8 cellular contexts compared by ENCODE assay signal in the genomic region with DNA sequence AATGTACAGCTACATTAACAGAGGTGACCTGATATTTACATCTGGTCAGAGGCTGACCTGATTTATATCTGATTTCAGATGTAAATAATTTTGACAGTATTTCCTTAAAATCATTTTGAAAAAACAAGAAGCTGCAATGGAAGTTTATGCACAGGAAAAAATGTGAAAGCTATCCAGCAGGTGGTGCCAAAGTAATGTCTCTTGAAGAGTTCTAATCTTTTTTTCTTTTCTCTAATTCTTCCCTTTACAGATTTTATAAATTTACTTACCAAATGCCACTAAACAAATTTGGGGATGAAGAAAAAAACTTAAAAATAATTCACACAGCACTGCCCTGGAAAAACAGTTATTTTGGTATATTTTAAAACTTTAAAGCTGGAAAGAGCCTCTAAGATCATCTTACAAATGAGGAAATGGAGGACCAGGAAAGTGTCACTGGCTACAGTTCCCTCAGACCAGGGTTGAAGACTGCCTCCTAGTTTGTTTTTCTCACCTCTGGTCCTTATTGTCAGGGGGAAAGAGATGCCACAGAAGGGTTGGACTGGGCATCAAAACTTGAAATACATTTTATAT. TPM values are rescaled to one million over a fixed set of nuclear protein-coding genes. Genes with fewer than 3 reads are reported as not detected.
DNase-seq lines count a peak whose midpoint lies in the region; ATAC-seq and TF ChIP-seq lines count a peak whose summit lies in the region.

No MANE protein-coding gene starts in this region.

- peaks cover 0 to 38% (median 7%) of the 10 kb centered on the region in 9 donors for H3K36me3 ChIP-seq in heart right ventricle
- peaks cover 0 to 4% of the 10 kb centered on the region in 2 donors for H3K36me3 ChIP-seq in gastrocnemius medialis

- CTCF ChIA-PET in WTC11 (lab: Charles Lee): interaction anchor here (0.6 to 1.8 kb wide), 13 partner anchors 9 to 381 kb away, joined by 3 to 15 read pairs (median 3); a partner anchor contains a TSS

- peaks cover 4% of the 10 kb centered on the region for H3K36me3 Mint-ChIP-seq in WTC11

- H3K4me1 ChIP-seq in heart right ventricle: no peaks in the 10 kb centered on the region
- no peaks in the 10 kb centered on the region for H3K4me1 ChIP-seq in right cardiac atrium (ENCODE audit: control insufficient read depth, insufficient read depth, low read length)
- H3K4me1 ChIP-seq in gastrocnemius medialis: no peaks in the 10 kb centered on the region

- ATAC-seq in heart right ventricle (no peak), right cardiac atrium (no peak), WTC11 (no peak), gastrocnemius medialis (no peak), GM21381 (IDR thresholded peaks at IDR 0.05; ENCODE audit: unreplicated experiment) (no peak)

- H3K9me3 ChIP-seq in heart right ventricle (no peaks in the 10 kb centered on the region), right cardiac atrium (ENCODE audit: control insufficient read depth, low read length) (no peaks in the 10 kb centered on the region), gastrocnemius medialis (no peaks in the 10 kb centered on the region)

- in situ Hi-C loops in gastrocnemius medialis (cut with MboI; ENCODE audit: low sequenced_read_pairs in 4 of 4): no loop called here

- no peaks in the 10 kb centered on the region; the same call in 1 of the 2 replicates for H3K27me3 Mint-ChIP-seq in WTC11 (ENCODE audit: low read depth)

- peaks cover 27% of the 10 kb centered on the region for H3K9me3 Mint-ChIP-seq in WTC11

- no peak overlapping the region for H3K27ac Mint-ChIP-seq in WTC11

- no peak overlapping the region for H3K4me3 Mint-ChIP-seq in WTC11

- no peaks in the 10 kb centered on the region for H3K4me1 Mint-ChIP-seq in WTC11

- DNase-seq in heart right ventricle (no peak), right cardiac atrium (no peak), NCI-H1694 (lab: John Stamatoyannopoulos, UW) (peak; percentile 80), WTC11 (ENCODE audit: low spot score) (no peak), fibroblast of peridontal ligament (ENCODE audit: extremely low read depth) (peak; percentile 84), gastrocnemius medialis (no peak), NCI-H187 treated with DMSO at 0.1 percent for 48 hours (lab: John Stamatoyannopoulos, UW) (no peak)

- H3K27me3 ChIP-seq in heart right ventricle: no peaks in the 10 kb centered on the region
- no peaks in the 10 kb centered on the region for H3K27me3 ChIP-seq in right cardiac atrium (ENCODE audit: control insufficient read depth, insufficient read depth)
- no peaks in the 10 kb centered on the region for H3K27me3 ChIP-seq in gastrocnemius medialis

- no peak for TF ChIP-seq POLR2A in gastrocnemius medialis (IDR thresholded peaks at IDR 0.05)

- TF ChIP-seq CTCF in heart right ventricle (IDR thresholded peaks at IDR 0.05) (peak; percentile 38 to 74 (median 66)), WTC11 (IDR thresholded peaks at IDR 0.05) (0 out of 2 replicates have a peak, but pooled peaks have one; percentile 39), gastrocnemius medialis (IDR thresholded peaks at IDR 0.05 in 4 of 5, conservative IDR thresholded peaks at IDR 0.05 in 1 of 5) (peak in 4 of 5 experiments; percentile 39 to 57 (median 53))

- intact Hi-C loops in heart right ventricle (cut with DNase I): loop anchor here in 6 of 10 donors (5.0 to 10.0 kb wide), 6 partner anchors 123 to 461 kb away; a partner anchor contains a TSS
- intact Hi-C loops in right cardiac atrium (cut with DNase I): loop anchor here in 1 of 4 donors (10.0 kb wide), 1 partner anchor 133 kb away; a partner anchor contains a TSS
- intact Hi-C loops in gastrocnemius medialis (cut with DNase I; ENCODE audit: low total_unique reads): no loop called here

- H3K4me3 ChIP-seq in heart right ventricle (no peak overlapping the region), right cardiac atrium (ENCODE audit: low read length) (no peak overlapping the region), gastrocnemius medialis (no peak overlapping the region)

- POLR2A ChIA-PET in WTC11 (lab: Charles Lee): interaction anchor here (0.6 to 0.7 kb wide), 2 partner anchors 152 to 312 kb away, joined by 3 read pairs; a partner anchor contains a TSS

- H3K27ac ChIP-seq in heart right ventricle: no peak overlapping the region
- H3K27ac ChIP-seq in right cardiac atrium (ENCODE audit: low read length): no peak overlapping the region
- H3K27ac ChIP-seq in gastrocnemius medialis: no peak overlapping the region

TF ChIP-seq in WTC11, 78 proteins besides CTCF, POLR2A, EP300 and RAD21 (continues in another document):
- TF ChIP-seq OVOL2 (CRISPR knock-in tag; IDR thresholded peaks at IDR 0.05; ENCODE audit: borderline replicate concordance) (no peak), NFYB (CRISPR knock-in tag; conservative IDR thresholded peaks at IDR 0.05; ENCODE audit: low read depth) (no peak), EMX1 (CRISPR knock-in tag; IDR thresholded peaks at IDR 0.05) (no peak), ZBTB21 (CRISPR knock-in tag; IDR thresholded peaks at IDR 0.05; ENCODE audit: borderline replicate concordance) (no peak), TEAD4 (CRISPR knock-in tag; IDR thresholded peaks at IDR 0.05) (no peak), TCF7 (CRISPR knock-in tag; IDR thresholded peaks at IDR 0.05; ENCODE audit: low read depth) (no peak), ESRRA (CRISPR knock-in tag; IDR thresholded peaks at IDR 0.05; ENCODE audit: borderline replicate concordance) (no peak), SMAD4 (CRISPR knock-in tag; IDR thresholded peaks at IDR 0.05) (no peak), ZNF317 (CRISPR knock-in tag; IDR thresholded peaks at IDR 0.05; ENCODE audit: borderline replicate concordance, low read depth) (no peak), TEAD1 (CRISPR knock-in tag; IDR thresholded peaks at IDR 0.05) (no peak), PRRX2 (CRISPR knock-in tag; IDR thresholded peaks at IDR 0.05) (no peak), TP53 (CRISPR knock-in tag; IDR thresholded peaks at IDR 0.05) (no peak), CREB1 (CRISPR knock-in tag; IDR thresholded peaks at IDR 0.05) (no peak)
- TF ChIP-seq, protein P1, sequence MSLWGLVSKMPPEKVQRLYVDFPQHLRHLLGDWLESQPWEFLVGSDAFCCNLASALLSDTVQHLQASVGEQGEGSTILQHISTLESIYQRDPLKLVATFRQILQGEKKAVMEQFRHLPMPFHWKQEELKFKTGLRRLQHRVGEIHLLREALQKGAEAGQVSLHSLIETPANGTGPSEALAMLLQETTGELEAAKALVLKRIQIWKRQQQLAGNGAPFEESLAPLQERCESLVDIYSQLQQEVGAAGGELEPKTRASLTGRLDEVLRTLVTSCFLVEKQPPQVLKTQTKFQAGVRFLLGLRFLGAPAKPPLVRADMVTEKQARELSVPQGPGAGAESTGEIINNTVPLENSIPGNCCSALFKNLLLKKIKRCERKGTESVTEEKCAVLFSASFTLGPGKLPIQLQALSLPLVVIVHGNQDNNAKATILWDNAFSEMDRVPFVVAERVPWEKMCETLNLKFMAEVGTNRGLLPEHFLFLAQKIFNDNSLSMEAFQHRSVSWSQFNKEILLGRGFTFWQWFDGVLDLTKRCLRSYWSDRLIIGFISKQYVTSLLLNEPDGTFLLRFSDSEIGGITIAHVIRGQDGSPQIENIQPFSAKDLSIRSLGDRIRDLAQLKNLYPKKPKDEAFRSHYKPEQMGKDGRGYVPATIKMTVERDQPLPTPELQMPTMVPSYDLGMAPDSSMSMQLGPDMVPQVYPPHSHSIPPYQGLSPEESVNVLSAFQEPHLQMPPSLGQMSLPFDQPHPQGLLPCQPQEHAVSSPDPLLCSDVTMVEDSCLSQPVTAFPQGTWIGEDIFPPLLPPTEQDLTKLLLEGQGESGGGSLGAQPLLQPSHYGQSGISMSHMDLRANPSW (CRISPR knock-in tag; conservative IDR thresholded peaks at IDR 0.05; ENCODE audit: low read depth): no peak
- TF ChIP-seq, protein P2, sequence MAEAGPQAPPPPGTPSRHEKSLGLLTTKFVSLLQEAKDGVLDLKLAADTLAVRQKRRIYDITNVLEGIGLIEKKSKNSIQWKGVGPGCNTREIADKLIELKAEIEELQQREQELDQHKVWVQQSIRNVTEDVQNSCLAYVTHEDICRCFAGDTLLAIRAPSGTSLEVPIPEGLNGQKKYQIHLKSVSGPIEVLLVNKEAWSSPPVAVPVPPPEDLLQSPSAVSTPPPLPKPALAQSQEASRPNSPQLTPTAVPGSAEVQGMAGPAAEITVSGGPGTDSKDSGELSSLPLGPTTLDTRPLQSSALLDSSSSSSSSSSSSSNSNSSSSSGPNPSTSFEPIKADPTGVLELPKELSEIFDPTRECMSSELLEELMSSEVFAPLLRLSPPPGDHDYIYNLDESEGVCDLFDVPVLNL (CRISPR knock-in tag; IDR thresholded peaks at IDR 0.05; ENCODE audit: borderline replicate concordance, low read depth): no peak
- TF ChIP-seq, protein P3, sequence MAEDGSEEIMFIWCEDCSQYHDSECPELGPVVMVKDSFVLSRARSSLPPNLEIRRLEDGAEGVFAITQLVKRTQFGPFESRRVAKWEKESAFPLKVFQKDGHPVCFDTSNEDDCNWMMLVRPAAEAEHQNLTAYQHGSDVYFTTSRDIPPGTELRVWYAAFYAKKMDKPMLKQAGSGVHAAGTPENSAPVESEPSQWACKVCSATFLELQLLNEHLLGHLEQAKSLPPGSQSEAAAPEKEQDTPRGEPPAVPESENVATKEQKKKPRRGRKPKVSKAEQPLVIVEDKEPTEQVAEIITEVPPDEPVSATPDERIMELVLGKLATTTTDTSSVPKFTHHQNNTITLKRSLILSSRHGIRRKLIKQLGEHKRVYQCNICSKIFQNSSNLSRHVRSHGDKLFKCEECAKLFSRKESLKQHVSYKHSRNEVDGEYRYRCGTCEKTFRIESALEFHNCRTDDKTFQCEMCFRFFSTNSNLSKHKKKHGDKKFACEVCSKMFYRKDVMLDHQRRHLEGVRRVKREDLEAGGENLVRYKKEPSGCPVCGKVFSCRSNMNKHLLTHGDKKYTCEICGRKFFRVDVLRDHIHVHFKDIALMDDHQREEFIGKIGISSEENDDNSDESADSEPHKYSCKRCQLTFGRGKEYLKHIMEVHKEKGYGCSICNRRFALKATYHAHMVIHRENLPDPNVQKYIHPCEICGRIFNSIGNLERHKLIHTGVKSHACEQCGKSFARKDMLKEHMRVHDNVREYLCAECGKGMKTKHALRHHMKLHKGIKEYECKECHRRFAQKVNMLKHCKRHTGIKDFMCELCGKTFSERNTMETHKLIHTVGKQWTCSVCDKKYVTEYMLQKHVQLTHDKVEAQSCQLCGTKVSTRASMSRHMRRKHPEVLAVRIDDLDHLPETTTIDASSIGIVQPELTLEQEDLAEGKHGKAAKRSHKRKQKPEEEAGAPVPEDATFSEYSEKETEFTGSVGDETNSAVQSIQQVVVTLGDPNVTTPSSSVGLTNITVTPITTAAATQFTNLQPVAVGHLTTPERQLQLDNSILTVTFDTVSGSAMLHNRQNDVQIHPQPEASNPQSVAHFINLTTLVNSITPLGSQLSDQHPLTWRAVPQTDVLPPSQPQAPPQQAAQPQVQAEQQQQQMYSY (CRISPR knock-in tag; IDR thresholded peaks at IDR 0.05): no peak

RNA-seq across cellular contexts. Expression of a gene that starts 16.4 kb away (rescaled TPM):
- total RNA-seq in heart right ventricle: 1 to 10 TPM in 5 of 10 donors, under 1 TPM in 5; 0.22 to 1.7 (median 0.90) TPM
- polyA plus RNA-seq in heart right ventricle: under 1 TPM; 0.22 to 0.74 TPM
- 1 to 10 TPM; 1.5 to 1.9 (median 1.7) TPM for total RNA-seq in right cardiac atrium
- 1.3 TPM for polyA plus RNA-seq in right cardiac atrium
- 0.55 to 0.96 TPM (median 0.80 TPM) in 3 replicates for total RNA-seq in WTC11 (2021)
- total RNA-seq in gastrocnemius medialis: 1 to 10 TPM in 1 of 4 donors, under 1 TPM in 3; 0.41 to 3.3 (median 0.54) TPM

Comparison
In these comparisons a context has a peak if more than half of its experiments do, and no peak if none do; other contexts are left out.
1. DNase-seq: peak in NCI-H1694 (single experiment) and fibroblast of peridontal ligament (single experiment); none in heart right ventricle (0 of 2), right cardiac atrium (0 of 3), WTC11 (single experiment), gastrocnemius medialis (0 of 2) and NCI-H187 treated with DMSO at 0.1 percent for 48 hours (single experiment).
2. Peak in every context shown above with its lines, with median percentiles within 50 percentile points of each other: CTCF ChIP-seq.